Comparison of ENCODE assay signal across 15 cellular contexts in genomic region chr3:73729969-73730440, GRCh38.
A peak's percentile ranks its signal among the peaks of the same experiment; 100 is the strongest.
DNase-seq lines count a peak whose midpoint lies in the region; TF ChIP-seq lines count a peak whose summit lies in the region.
"Had no signal": no experiment of that assay in that cellular context is flagged by ENCODE, and none has a peak within 500 bp of the region (broad histone marks: within the 10 kb centered on the region; RNA-seq: fewer than 3 reads in every experiment).

No MANE protein-coding gene starts in this region.

- H3K36me3 ChIP-seq in HUES48 (ENCODE audit: control insufficient read depth, insufficient read depth, low read length) (no peaks in the 10 kb centered on the region), adrenal gland (replicated peaks in 1 of 2) (no peaks in the 10 kb centered on the region), hepatocyte (replicated peaks; ENCODE audit: insufficient read depth, low read depth) (no peaks in the 10 kb centered on the region)
- H3K36me3 ChIP-seq: esophagus squamous epithelium, spleen had no signal

- H3K4me1 ChIP-seq in HUES48 (ENCODE audit: control insufficient read depth, insufficient read depth, low read length) (peaks cover 24% of the 10 kb centered on the region), adrenal gland (replicated peaks in 1 of 2) (no peaks in the 10 kb centered on the region), hepatocyte (ENCODE audit: insufficient read depth) (peaks cover 18% of the 10 kb centered on the region)

- H3K4me2 ChIP-seq in hepatocyte, result no peak overlapping the region

- WGBS in adrenal gland, 4 donors, result 75 to 83% (median 78%) methylated on average over 9 of the region's 9 CpGs
- 49% methylated on average over 9 of the region's 9 CpGs for WGBS in hepatocyte (ENCODE audit: low lambda C conversion rate, missing lambda C conversion rate)

- H3K27ac ChIP-seq in HUES48 (ENCODE audit: low read depth, low read length) (peak overlapping the region; percentile 5), adrenal gland (no peak overlapping the region), hepatocyte (no peak overlapping the region)

- H3K9me2 ChIP-seq in hepatocyte (replicated peaks; ENCODE audit: insufficient read depth), result no peaks in the 10 kb centered on the region

- TF ChIP-seq POLR2A in adrenal gland (IDR thresholded peaks at IDR 0.05), result no peak

- H3K9me3 ChIP-seq in HUES48 (ENCODE audit: control insufficient read depth, insufficient read depth, low read length), result no peaks in the 10 kb centered on the region
- no peaks in the 10 kb centered on the region for H3K9me3 ChIP-seq in adrenal gland (replicated peaks in 1 of 3)
- no peaks in the 10 kb centered on the region for H3K9me3 ChIP-seq in hepatocyte (ENCODE audit: low read depth)
- H3K9me3 ChIP-seq: esophagus squamous epithelium, spleen had no signal

- no peaks in the 10 kb centered on the region for H4K20me1 ChIP-seq in hepatocyte (ENCODE audit: insufficient read depth, poor library complexity, severe bottlenecking)

- H2AFZ ChIP-seq in hepatocyte, result no peak overlapping the region

- H3K4me3 ChIP-seq in HUES48 (ENCODE audit: low read depth, low read length), result no peak overlapping the region
- H3K4me3 ChIP-seq in adrenal gland, result no peak overlapping the region
- H3K4me3 ChIP-seq in hepatocyte, result no peak overlapping the region
- H3K4me3 ChIP-seq: esophagus squamous epithelium, spleen had no signal

- DNase-seq in adrenal gland (peak in 6 of 7 donors; percentile 12 to 68 (median 34)), hepatocyte (ENCODE audit: low spot score) (peak; percentile 12), retina (peak; percentile 61), NCI-H1694 treated with DMSO at 0.1 percent for 48 hours (lab: John Stamatoyannopoulos, UW) (no peak), germinal center (ENCODE audit: low spot score) (no peak), NK-92 (lab: John Stamatoyannopoulos, UW; ENCODE audit: unreplicated experiment) (no peak)
- DNase-seq in stimulated activated CD4-positive, alpha-beta T cell treated with anti-CD3 and anti-CD28 coated beads, Interleukin-4, amount 100 ng/mL, for 24 hours, result no peak
- DNase-seq: activated gamma-delta T cell treated with Interleukin-2 at 50 U/mL for 16 hours; COR-L47; esophagus squamous epithelium; HCEC 1CT; spleen; stimulated activated naive CD4-positive, alpha-beta T cell treated with Interleukin-2 at 50 U/mL for 16 hours; T-helper 2 cell had no signal

- intact Hi-C loops in adrenal gland (cut with DNase I), result no loop called here

- H3K9ac ChIP-seq in HUES48 (ENCODE audit: low read depth, low read length), result no peak overlapping the region

- no peaks in the 10 kb centered on the region for H3K27me3 ChIP-seq in HUES48 (ENCODE audit: control insufficient read depth, insufficient read depth, low read length)
- no peaks in the 10 kb centered on the region for H3K27me3 ChIP-seq in adrenal gland
- no peaks in the 10 kb centered on the region for H3K27me3 ChIP-seq in hepatocyte
- H3K27me3 ChIP-seq: esophagus squamous epithelium, spleen had no signal

- TF ChIP-seq CTCF in adrenal gland (IDR thresholded peaks at IDR 0.05), result no peak
- TF ChIP-seq CTCF in hepatocyte (IDR thresholded peaks at IDR 0.05; ENCODE audit: poor library complexity), result no peak

- H3K79me2 ChIP-seq in hepatocyte, result no peaks in the 10 kb centered on the region

Comparison
In these comparisons a context has a peak if more than half of its experiments do, and no peak if none do; other contexts are left out.
1. DNase-seq: peak in adrenal gland (6 of 7), hepatocyte (single experiment) and retina (single experiment); none in NCI-H1694 treated with DMSO at 0.1 percent for 48 hours (single experiment), stimulated activated CD4-positive, alpha-beta T cell treated with anti-CD3 and anti-CD28 coated beads, Interleukin-4, amount 100 ng/mL, for 24 hours (single experiment), germinal center (single experiment) and NK-92 (single experiment).